Comparison of ENCODE assay signal across 8 cellular contexts in genomic region chr4:153466637-153467153, GRCh38. TPM values are rescaled to one million over a fixed set of nuclear protein-coding genes. Genes with fewer than 3 reads are reported as not detected.
DNase-seq lines count a peak whose midpoint lies in the region; ATAC-seq and FAIRE-seq lines count a peak whose summit lies in the region.

No MANE protein-coding gene starts in this region.

- intact Hi-C loops in left ventricle myocardium superior (cut with micrococcal nuclease) = loop anchor here (10.0 kb wide), 1 partner anchor 108 kb away; no protein-coding TSS in a partner anchor

- no peak for FAIRE-seq in small intestine (lab: Jason Lieb, UNC)
- FAIRE-seq in RCC 7860 (lab: Jason Lieb, UNC) = no peak

- peaks cover 26% of the 10 kb centered on the region for H3K79me2 ChIP-seq in ACC112 (ENCODE audit: control insufficient read depth, insufficient read depth, low read length, unreplicated experiment)

- WGBS in small intestine, 3 donors = 0 to 1% (median 0%) methylated on average over 38 to 48 of the region's 48 CpGs

- peak overlapping the region; percentile 82 for H2AFZ ChIP-seq in ACC112 (ENCODE audit: low read length, unreplicated experiment)

- H3K9me3 ChIP-seq in small intestine (ENCODE audit: control insufficient read depth, low read depth) = no peaks in the 10 kb centered on the region

- H3K27me3 ChIP-seq in ACC112 (ENCODE audit: insufficient read depth, low read length) (no peaks in the 10 kb centered on the region), small intestine (ENCODE audit: control insufficient read depth in 2 of 2, insufficient read depth in 2 of 2, low read length in 2 of 2) (no peaks in the 10 kb centered on the region)

- DNase-seq in activated naive CD4-positive, alpha-beta T cell treated with Interleukin-2 at 50 U/mL for 16 hours = peak; percentile 25
- DNase-seq in left ventricle myocardium superior = no peak
- DNase-seq in small intestine = no peak
- no peak for DNase-seq in RCC 7860 (ENCODE audit: low spot score)
- DNase-seq in effector CD8-positive, alpha-beta T cell (lab: John Stamatoyannopoulos, UW) = no peak

- H3K4me3 ChIP-seq in ACC112 (ENCODE audit: low read depth, low read length) (peak overlapping the region; percentile 88), small intestine (ENCODE audit: low read depth in 1 of 2, low read length in 2 of 2) (peak overlapping the region; percentile 65 to 93)

- H3K4me1 ChIP-seq in ACC112 (ENCODE audit: control insufficient read depth, insufficient read depth, low read length, unreplicated experiment) = peaks cover 34% of the 10 kb centered on the region
- H3K4me1 ChIP-seq in small intestine (ENCODE audit: control insufficient read depth in 2 of 2, insufficient read depth in 1 of 2, low read depth in 1 of 2, low read length in 1 of 2) = peaks cover 0 to 7% of the 10 kb centered on the region in 2 donors

- H3K36me3 ChIP-seq in ACC112 (ENCODE audit: insufficient read depth, low read length) (no peaks in the 10 kb centered on the region), small intestine (ENCODE audit: control insufficient read depth in 2 of 2, insufficient read depth in 2 of 2, low read length in 2 of 2) (no peaks in the 10 kb centered on the region)

- no peak overlapping the region for H3K27ac ChIP-seq in ACC112 (ENCODE audit: low read depth, low read length)
- peak overlapping the region; percentile 27 to 93 for H3K27ac ChIP-seq in small intestine (ENCODE audit: low read depth in 1 of 2, low read length in 1 of 2)

- ATAC-seq in GM19043 (IDR thresholded peaks at IDR 0.05; ENCODE audit: low read depth, unreplicated experiment) = peak; percentile 0
- peak; percentile 4 for ATAC-seq in HG03460 (IDR thresholded peaks at IDR 0.05; ENCODE audit: unreplicated experiment)
- ATAC-seq in left ventricle myocardium superior = peak; percentile 60

RNA-seq across cellular contexts. Expression of gene TMEM131L, which starts 0.5 kb away (rescaled TPM):
- 16.8 TPM for total RNA-seq in left ventricle myocardium superior
- 1 to 10 TPM in 1 of 3 donors, under 1 TPM in 2; 0.22 to 3.6 (median 0.27) TPM for polyA plus RNA-seq in small intestine

Comparison
In these comparisons a context has a peak if more than half of its experiments do, and no peak if none do; other contexts are left out.
1. ATAC-seq: peak in every context shown above with its lines; median percentile 60 in left ventricle myocardium superior; 4 in HG03460; 0 in GM19043.